In the genomic region with DNA sequence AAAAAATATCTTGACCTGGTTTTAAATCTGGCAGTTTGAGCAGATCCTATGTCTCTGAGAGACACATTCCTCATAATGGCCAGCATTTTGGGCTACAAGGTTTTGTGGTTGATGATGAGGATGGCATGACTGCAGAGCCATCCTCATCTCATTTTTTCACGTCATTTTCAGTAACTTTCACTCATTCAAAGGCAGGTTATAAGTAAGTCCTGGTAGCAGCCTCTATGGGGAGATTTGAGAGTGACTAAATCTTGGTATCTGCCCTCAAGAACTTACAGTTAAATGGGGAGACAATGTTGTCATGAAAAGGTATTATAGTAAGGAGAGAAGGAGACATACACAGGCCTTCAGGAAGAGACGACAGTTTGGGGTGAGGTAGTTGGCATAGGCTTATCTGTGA, we compare ENCODE assay signal across 11 cellular contexts. TPM values are rescaled to one million over a fixed set of nuclear protein-coding genes. Genes with fewer than 3 reads are reported as not detected.
A peak's percentile ranks its signal among the peaks of the same experiment; 100 is the strongest.
DNase-seq lines count a peak whose midpoint lies in the region; ATAC-seq, FAIRE-seq and TF ChIP-seq lines count a peak whose summit lies in the region.
"Had no signal": no experiment of that assay in that cellular context is flagged by ENCODE, and none has a peak within 500 bp of the region (broad histone marks: within the 10 kb centered on the region; RNA-seq: fewer than 3 reads in every experiment).

No MANE protein-coding gene starts in this region.

- H3K4me3 ChIP-seq in OCI-LY3 (ENCODE audit: low read length) (no peak overlapping the region), hepatocyte (no peak overlapping the region)

- H3K36me3 Mint-ChIP-seq in activated T-cell treated with anti-CD3 and anti-CD28 coated beads, Interleukin-2, amount 50 U/mL, for 4 hours (ENCODE audit: insufficient read depth) = peaks cover 21% of the 10 kb centered on the region
- peaks cover 32% of the 10 kb centered on the region for H3K36me3 Mint-ChIP-seq in stimulated activated memory B cell treated with anti-CD40 and anti-IgM and Interleukin-4, amounts not matched to agents 10 μg/mL and 1 μg/mL and 100 μg/mL, for 72 hours
- H3K36me3 Mint-ChIP-seq: brain had no signal

- no peaks in the 10 kb centered on the region for H3K27me3 Mint-ChIP-seq in activated T-cell treated with anti-CD3 and anti-CD28 coated beads, Interleukin-2, amount 50 U/mL, for 4 hours (ENCODE audit: low read depth)
- no peaks in the 10 kb centered on the region for H3K27me3 Mint-ChIP-seq in stimulated activated memory B cell treated with anti-CD40 and anti-IgM and Interleukin-4, amounts not matched to agents 10 μg/mL and 1 μg/mL and 100 μg/mL, for 72 hours

- no peaks in the 10 kb centered on the region for H3K9me3 Mint-ChIP-seq in activated T-cell treated with anti-CD3 and anti-CD28 coated beads, Interleukin-2, amount 50 U/mL, for 4 hours
- no peaks in the 10 kb centered on the region for H3K9me3 Mint-ChIP-seq in stimulated activated memory B cell treated with anti-CD40 and anti-IgM and Interleukin-4, amounts not matched to agents 10 μg/mL and 1 μg/mL and 100 μg/mL, for 72 hours
- H3K9me3 Mint-ChIP-seq: brain had no signal

- no peak for DNase-seq in activated T-cell treated with anti-CD3 and anti-CD28 coated beads, Interleukin-2, amount 50 U/mL, for 4 hours
- DNase-seq in activated T-cell treated with anti-CD3 and anti-CD28 coated beads for 4 hours (no peak), hepatocyte (ENCODE audit: low spot score) (no peak), HTR-8/SVneo (ENCODE audit: insufficient read length, low spot score) (no peak)
- DNase-seq: erythroblast had no signal

- H3K79me2 ChIP-seq in OCI-LY3 (ENCODE audit: low read length) = no peaks in the 10 kb centered on the region
- H3K79me2 ChIP-seq in hepatocyte = no peaks in the 10 kb centered on the region

- H3K4me1 ChIP-seq in OCI-LY3 (ENCODE audit: low read length) = peaks cover 32% of the 10 kb centered on the region
- no peaks in the 10 kb centered on the region for H3K4me1 ChIP-seq in hepatocyte (ENCODE audit: insufficient read depth)

- peak overlapping the region; percentile 96 for H2AFZ ChIP-seq in OCI-LY3 (ENCODE audit: low read depth, low read length)
- H2AFZ ChIP-seq in hepatocyte = no peak overlapping the region

- H4K20me1 ChIP-seq in OCI-LY3 (ENCODE audit: insufficient read depth, low read length) = no peaks in the 10 kb centered on the region
- no peaks in the 10 kb centered on the region for H4K20me1 ChIP-seq in hepatocyte (ENCODE audit: insufficient read depth, poor library complexity, severe bottlenecking)

- peaks cover 65% of the 10 kb centered on the region for H3K4me1 Mint-ChIP-seq in activated T-cell treated with anti-CD3 and anti-CD28 coated beads, Interleukin-2, amount 50 U/mL, for 4 hours (ENCODE audit: low read depth)
- H3K4me1 Mint-ChIP-seq in stimulated activated memory B cell treated with anti-CD40 and anti-IgM and Interleukin-4, amounts not matched to agents 10 μg/mL and 1 μg/mL and 100 μg/mL, for 72 hours = peaks cover 58% of the 10 kb centered on the region
- H3K4me1 Mint-ChIP-seq: brain had no signal

- no peaks in the 10 kb centered on the region for H3K9me3 ChIP-seq in OCI-LY3 (ENCODE audit: insufficient read depth, low read length)
- H3K9me3 ChIP-seq in hepatocyte (ENCODE audit: low read depth) = no peaks in the 10 kb centered on the region

- H3K27ac ChIP-seq in OCI-LY3 (ENCODE audit: low read length) = peak overlapping the region; percentile 44
- H3K27ac ChIP-seq in hepatocyte = no peak overlapping the region

- no peak for FAIRE-seq in HTR-8/SVneo (lab: Jason Lieb, UNC)

- H3K9ac ChIP-seq in OCI-LY3 (ENCODE audit: low read length) = peak overlapping the region; percentile 15; the same call in 1 of the 2 replicates

- H3K36me3 ChIP-seq in OCI-LY3 (replicated peaks; ENCODE audit: low read depth, low read length) = peaks cover 10% of the 10 kb centered on the region
- H3K36me3 ChIP-seq in hepatocyte (replicated peaks; ENCODE audit: insufficient read depth, low read depth) = no peaks in the 10 kb centered on the region

- peak overlapping the region; percentile 98 for H3K27ac Mint-ChIP-seq in stimulated activated memory B cell treated with anti-CD40 and anti-IgM and Interleukin-4, amounts not matched to agents 10 μg/mL and 1 μg/mL and 100 μg/mL, for 72 hours

- H3K4me2 ChIP-seq in OCI-LY3 (ENCODE audit: low read length) (peak overlapping the region; percentile 36), hepatocyte (no peak overlapping the region)

- TF ChIP-seq CTCF in OCI-LY3 (IDR thresholded peaks at IDR 0.05; ENCODE audit: low read depth, low read length) (no peak), hepatocyte (IDR thresholded peaks at IDR 0.05; ENCODE audit: poor library complexity) (no peak)

- peak overlapping the region; percentile 58 for H3K4me3 Mint-ChIP-seq in activated T-cell treated with anti-CD3 and anti-CD28 coated beads, Interleukin-2, amount 50 U/mL, for 4 hours
- peak overlapping the region; percentile 72 for H3K4me3 Mint-ChIP-seq in stimulated activated memory B cell treated with anti-CD40 and anti-IgM and Interleukin-4, amounts not matched to agents 10 μg/mL and 1 μg/mL and 100 μg/mL, for 72 hours
- H3K4me3 Mint-ChIP-seq: brain had no signal

- H3K9me2 ChIP-seq in hepatocyte (replicated peaks; ENCODE audit: insufficient read depth) = no peaks in the 10 kb centered on the region

- peak; percentile 54 to 55 for ATAC-seq in activated T-cell treated with anti-CD3 and anti-CD28 coated beads, Interleukin-2, amount 50 U/mL, for 4 hours
- ATAC-seq in HG02763 (IDR thresholded peaks at IDR 0.05; ENCODE audit: unreplicated experiment) (peak; percentile 13), HG03025 (IDR thresholded peaks at IDR 0.05; ENCODE audit: low FRiP score, unreplicated experiment) (no peak)
- no peak for ATAC-seq in stimulated activated memory B cell treated with anti-CD40 and anti-IgM and Interleukin-4, amounts not matched to agents 10 μg/mL and 1 μg/mL and 100 μg/mL, for 72 hours

- WGBS in hepatocyte (ENCODE audit: low lambda C conversion rate, missing lambda C conversion rate) = 91% methylated on average over 2 of the region's 2 CpGs

- H3K27me3 ChIP-seq in OCI-LY3 (ENCODE audit: low read depth, low read length) = no peaks in the 10 kb centered on the region
- H3K27me3 ChIP-seq in hepatocyte = no peaks in the 10 kb centered on the region

RNA-seq across cellular contexts. Expression of a gene that starts 14.5 kb away (rescaled TPM):
- total RNA-seq in activated T-cell treated with anti-CD3 and anti-CD28 coated beads, Interleukin-2, amount 50 U/mL, for 4 hours = 10 to 100 TPM; 16.7 to 22.6 (median 20.9) TPM
- total RNA-seq in hepatocyte = not detected in 2 replicates
- 0.19 and 0.39 TPM in 2 replicates for polyA plus RNA-seq in hepatocyte
- total RNA-seq: skeletal muscle tissue had no signal

Comparison
In these comparisons a context has a peak if more than half of its experiments do, and no peak if none do; other contexts are left out.
1. ATAC-seq: peak in activated T-cell treated with anti-CD3 and anti-CD28 coated beads, Interleukin-2, amount 50 U/mL, for 4 hours (2 of 2) and HG02763 (single experiment); none in stimulated activated memory B cell treated with anti-CD40 and anti-IgM and Interleukin-4, amounts not matched to agents 10 μg/mL and 1 μg/mL and 100 μg/mL, for 72 hours (single experiment) and HG03025 (single experiment).
2. RNA of a gene that starts 14.5 kb away (total RNA-seq): 16.7 to 22.6 TPM in activated T-cell treated with anti-CD3 and anti-CD28 coated beads, Interleukin-2, amount 50 U/mL, for 4 hours; not detected in hepatocyte; every median in the first group is over 10 times any median in the second.